ENCODE assay signal across 34 cellular contexts in genomic region chr1:171865106-171865505, GRCh38.
"Had no signal": no experiment of that assay in that cellular context is flagged by ENCODE, and none has a peak within 500 bp of the region (broad histone marks: within the 10 kb centered on the region; RNA-seq: fewer than 3 reads in every experiment).

No MANE protein-coding gene starts in this region.

- DNase-seq: Karpas-422, Kasumi-1, KG1, MG63, MM.1S, MV-4-11, NCI-H1048, NCI-H1092, NCI-H1092 treated with DMSO at 0.1 percent for 48 hours, NCI-H1105, NCI-H1105 treated with DMSO at 0.1 percent for 48 hours, NCI-H1417, NCI-H1417 treated with DMSO at 0.1 percent for 48 hours, NCI-H1436, NCI-H1436 treated with DMSO at 0.1 percent for 48 hours, NCI-H146, NCI-H1694, NCI-H1694 treated with DMSO at 0.1 percent for 48 hours, NCI-H187, NCI-H187 treated with DMSO at 0.1 percent for 48 hours, NCI-H1930, NCI-H2029, NCI-H2029 treated with DMSO at 0.1 percent for 48 hours, NCI-H2081, NCI-H2081 treated with DMSO at 0.1 percent for 48 hours, NCI-H2107, NCI-H2227 treated with DMSO at 0.1 percent for 48 hours, NCI-H226, NCI-H345, NCI-H446, NCI-H446 treated with DMSO at 0.1 percent for 48 hours, NCI-H510A, NCI-H510A treated with DMSO at 0.1 percent for 48 hours, NCI-H524 had no signal

- H3K36me3 ChIP-seq: MG63 had no signal

- H3K4me3 ChIP-seq: MG63 had no signal
